14 cellular contexts compared by ENCODE assay signal in the genomic region with DNA sequence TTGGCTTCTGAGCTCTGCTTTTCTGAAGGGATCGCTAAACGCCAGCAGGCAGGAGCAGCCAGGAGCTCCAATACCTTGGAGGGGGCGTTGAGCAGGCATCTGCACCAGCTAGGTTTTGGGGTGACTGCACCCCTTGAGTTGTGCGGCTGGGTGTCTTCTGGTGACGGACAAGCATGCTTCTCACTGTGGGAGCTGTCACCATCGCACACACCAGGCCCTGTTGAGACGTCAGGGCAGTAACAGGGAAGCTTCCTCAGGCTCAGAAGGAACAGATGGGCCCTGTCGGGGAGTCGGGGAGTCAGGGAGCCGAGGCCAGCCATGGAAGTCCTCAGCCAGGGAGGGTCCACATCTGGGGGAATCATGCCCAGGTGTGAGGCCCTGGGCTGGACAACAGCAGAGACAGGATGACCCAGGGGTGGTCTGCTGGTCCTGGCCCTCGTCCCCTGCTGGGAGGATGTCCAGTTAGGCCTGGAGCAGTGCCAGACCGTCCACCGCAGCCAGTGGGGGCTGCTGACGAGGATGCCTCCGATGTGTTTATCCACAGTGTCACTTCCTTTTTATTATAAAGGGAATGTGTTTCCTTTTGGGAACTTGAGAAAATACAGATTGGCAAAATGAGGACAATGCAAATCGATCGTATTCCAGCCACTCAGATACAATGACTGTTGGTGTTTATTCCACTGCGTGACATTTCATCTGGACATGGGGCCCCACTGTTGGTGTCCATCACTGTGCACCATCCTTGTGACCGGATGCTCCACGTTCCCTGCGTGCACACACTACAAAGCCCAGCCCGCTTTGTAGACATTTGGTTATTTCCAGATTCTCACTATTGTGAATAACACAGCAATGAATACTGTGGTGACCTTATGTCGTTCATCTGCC. TPM values are rescaled to one million over a fixed set of nuclear protein-coding genes. Genes with fewer than 3 reads are reported as not detected.
A peak's percentile ranks its signal among the peaks of the same experiment; 100 is the strongest.
DNase-seq lines count a peak whose midpoint lies in the region; ATAC-seq and TF ChIP-seq lines count a peak whose summit lies in the region.
"Had no signal": no experiment of that assay in that cellular context is flagged by ENCODE, and none has a peak within 500 bp of the region (broad histone marks: within the 10 kb centered on the region; RNA-seq: fewer than 3 reads in every experiment).

No MANE protein-coding gene starts in this region.

- H3K36me3 Mint-ChIP-seq in activated CD4-positive, alpha-beta T cell treated with anti-CD3 and anti-CD28 coated beads for 36 hours (ENCODE audit: low read depth): no peaks in the 10 kb centered on the region
- no peaks in the 10 kb centered on the region for H3K36me3 Mint-ChIP-seq in mesothelial cell of epicardium

- peaks cover 6% of the 10 kb centered on the region for H3K4me1 Mint-ChIP-seq in activated CD4-positive, alpha-beta T cell treated with anti-CD3 and anti-CD28 coated beads for 36 hours
- H3K4me1 Mint-ChIP-seq in mesothelial cell of epicardium: peaks cover 43% of the 10 kb centered on the region

- no peak overlapping the region for H3K4me3 ChIP-seq in suprapubic skin
- H3K4me3 ChIP-seq: gastrocnemius medialis, MG63 had no signal

- H3K36me3 ChIP-seq in suprapubic skin: no peaks in the 10 kb centered on the region
- H3K36me3 ChIP-seq: gastrocnemius medialis, MG63 had no signal

- H3K27me3 Mint-ChIP-seq in activated CD4-positive, alpha-beta T cell treated with anti-CD3 and anti-CD28 coated beads for 36 hours: peaks cover 30% of the 10 kb centered on the region
- H3K27me3 Mint-ChIP-seq in mesothelial cell of epicardium (ENCODE audit: low read depth): peaks cover 5% of the 10 kb centered on the region

- WGBS in suprapubic skin: 79% methylated on average over 22 of the region's 23 CpGs

- H3K4me3 Mint-ChIP-seq in activated CD4-positive, alpha-beta T cell treated with anti-CD3 and anti-CD28 coated beads for 36 hours: no peak overlapping the region
- no peak overlapping the region for H3K4me3 Mint-ChIP-seq in mesothelial cell of epicardium

- no peaks in the 10 kb centered on the region for H3K9me3 Mint-ChIP-seq in activated CD4-positive, alpha-beta T cell treated with anti-CD3 and anti-CD28 coated beads for 36 hours (ENCODE audit: low read depth)
- no peaks in the 10 kb centered on the region for H3K9me3 Mint-ChIP-seq in mesothelial cell of epicardium
- H3K9me3 Mint-ChIP-seq: effector memory CD8-positive, alpha-beta T cell had no signal

- ATAC-seq in activated CD4-positive, alpha-beta T cell treated with anti-CD3 and anti-CD28 coated beads for 36 hours: no peak
- ATAC-seq in GM21360 (IDR thresholded peaks at IDR 0.05; ENCODE audit: unreplicated experiment): no peak
- ATAC-seq in HG02840 (IDR thresholded peaks at IDR 0.05; ENCODE audit: low FRiP score, unreplicated experiment): no peak
- ATAC-seq: effector memory CD8-positive, alpha-beta T cell; gastrocnemius medialis had no signal

- DNase-seq in activated CD4-positive, alpha-beta T cell treated with anti-CD3 and anti-CD28 coated beads for 36 hours: peak; percentile 3
- no peak for DNase-seq in activated CD4-positive, alpha-beta T cell treated with anti-CD3 and anti-CD28 coated beads for 1 hour
- DNase-seq in dermis blood vessel endothelial cell (peak; percentile 15), mesothelial cell of epicardium (ENCODE audit: low spot score in 2 of 2, unreplicated experiment in 2 of 2) (no peak), suprapubic skin (ENCODE audit: low spot score in 2 of 2) (peak; percentile 62 to 71), germinal center (ENCODE audit: low spot score) (no peak)
- DNase-seq: COR-L47; effector memory CD8-positive, alpha-beta T cell; islet precursor cell; MG63; NCI-H2107 had no signal

- no peaks in the 10 kb centered on the region for H3K9me3 ChIP-seq in suprapubic skin
- H3K9me3 ChIP-seq: gastrocnemius medialis, MG63 had no signal

- H3K27ac Mint-ChIP-seq in activated CD4-positive, alpha-beta T cell treated with anti-CD3 and anti-CD28 coated beads for 36 hours: no peak overlapping the region
- peak overlapping the region; percentile 1 for H3K27ac Mint-ChIP-seq in mesothelial cell of epicardium

- peaks cover 31% of the 10 kb centered on the region for H3K4me1 ChIP-seq in suprapubic skin

- no peak overlapping the region for H3K27ac ChIP-seq in suprapubic skin
- H3K27ac ChIP-seq: gastrocnemius medialis had no signal

- no peaks in the 10 kb centered on the region for H3K27me3 ChIP-seq in suprapubic skin
- H3K27me3 ChIP-seq: gastrocnemius medialis, MG63 had no signal

- no peak for TF ChIP-seq CTCF in mesothelial cell of epicardium (IDR thresholded peaks at IDR 0.05; ENCODE audit: unreplicated experiment)
- TF ChIP-seq CTCF in suprapubic skin (IDR thresholded peaks at IDR 0.05): no peak

- CTCF ChIA-PET in activated CD4-positive, alpha-beta T cell treated with anti-CD3 and anti-CD28 coated beads for 36 hours (lab: Charles Lee): interaction anchor here (0.7 to 1.8 kb wide), 2 partner anchors 112 to 812 kb away, joined by 3 to 6 read pairs; no protein-coding TSS in a partner anchor

- POLR2A ChIA-PET in activated CD4-positive, alpha-beta T cell treated with anti-CD3 and anti-CD28 coated beads for 36 hours (lab: Charles Lee): no interaction called here

- intact Hi-C loops in activated CD4-positive, alpha-beta T cell treated with anti-CD3 and anti-CD28 coated beads for 36 hours (cut with DNase I, micrococcal nuclease): no loop called here

- no peak for TF ChIP-seq POLR2A in suprapubic skin (IDR thresholded peaks at IDR 0.05)

- no peak for TF ChIP-seq EP300 in suprapubic skin (IDR thresholded peaks at IDR 0.05)

RNA-seq across cellular contexts. Expression of a gene that starts 57.6 kb away (rescaled TPM):
- total RNA-seq in activated CD4-positive, alpha-beta T cell treated with anti-CD3 and anti-CD28 coated beads for 36 hours: 10 to 100 TPM; 32.8 to 37.7 TPM
- total RNA-seq in dermis blood vessel endothelial cell (27.0 and 32.0 TPM in 2 replicates), mesothelial cell of epicardium (22.7 to 27.9 TPM (median 26.5 TPM) in 3 replicates), suprapubic skin (10 to 100 TPM; 13.2 to 23.6 (median 20.3) TPM)

Comparison
In these comparisons a context has a peak if more than half of its experiments do, and no peak if none do; other contexts are left out.
1. DNase-seq: peak in activated CD4-positive, alpha-beta T cell treated with anti-CD3 and anti-CD28 coated beads for 36 hours (single experiment), dermis blood vessel endothelial cell (single experiment) and suprapubic skin (2 of 2); none in activated CD4-positive, alpha-beta T cell treated with anti-CD3 and anti-CD28 coated beads for 1 hour (single experiment), mesothelial cell of epicardium (0 of 2) and germinal center (single experiment).